ENCODE assay signal across 8 cellular contexts in the genomic region with DNA sequence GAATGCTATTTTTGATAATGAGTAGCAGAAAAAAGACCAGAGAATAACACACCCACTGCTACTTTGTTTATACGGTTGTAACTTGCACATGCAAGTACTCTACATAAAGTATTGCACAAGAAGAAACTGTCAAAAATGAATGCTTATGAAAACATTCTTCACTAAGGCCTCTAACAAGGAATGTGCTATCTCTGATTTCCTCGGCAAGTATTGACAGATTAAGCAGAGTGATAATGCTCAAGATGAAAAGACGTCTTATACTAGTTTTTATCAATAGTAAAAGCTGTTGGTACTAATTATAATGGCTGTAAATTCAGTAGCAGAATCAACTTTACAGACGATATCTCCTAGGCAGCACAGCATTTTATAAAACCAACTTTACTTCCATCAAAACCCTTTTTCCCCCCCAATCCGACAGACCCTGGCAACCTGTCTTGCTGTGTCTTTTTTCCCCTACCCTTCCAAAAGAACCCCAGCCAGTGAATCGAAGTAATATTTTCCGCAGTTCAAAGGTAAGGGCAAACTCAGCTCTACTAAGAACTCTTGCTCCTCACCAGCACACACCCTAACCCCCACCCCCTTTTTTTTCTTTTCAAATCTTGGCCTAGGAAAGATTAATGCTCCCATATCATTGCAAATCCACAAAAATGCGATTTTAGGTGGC.
DNase-seq lines count a peak whose midpoint lies in the region; ATAC-seq, FAIRE-seq and TF ChIP-seq lines count a peak whose summit lies in the region.

No MANE protein-coding gene starts in this region.

- no peak for FAIRE-seq in H54 (lab: Jason Lieb, UNC)

- no peak for TF ChIP-seq CTCF in AG04449 (IDR thresholded peaks at IDR 0.05; ENCODE audit: insufficient read depth, low read length, missing control alignments)
- TF ChIP-seq CTCF in WERI-Rb-1 (IDR thresholded peaks at IDR 0.05; ENCODE audit: low read depth, low read length) = no peak

- TF ChIP-seq POLR2A in H54 (IDR thresholded peaks at IDR 0.05; ENCODE audit: low read depth, low read length) = no peak

- peak overlapping the region; percentile 93 for H3K27ac ChIP-seq in WERI-Rb-1

- H3K27me3 ChIP-seq in WERI-Rb-1 (ENCODE audit: insufficient read depth, low read depth, severe bottlenecking) = no peaks in the 10 kb centered on the region

- no peaks in the 10 kb centered on the region for H3K9me3 ChIP-seq in WERI-Rb-1 (ENCODE audit: severe bottlenecking)

- ATAC-seq in GM21737 (IDR thresholded peaks at IDR 0.05; ENCODE audit: unreplicated experiment) = no peak
- ATAC-seq in GM18909 (IDR thresholded peaks at IDR 0.05; ENCODE audit: poor library complexity, unreplicated experiment) = no peak

- peaks cover 5% of the 10 kb centered on the region for H3K36me3 ChIP-seq in WERI-Rb-1

- DNase-seq in AG04449 (ENCODE audit: low read depth, low spot score) (peak; percentile 26), H54 (ENCODE audit: insufficient read length, low spot score) (peak; percentile 13), WERI-Rb-1 (no peak), fibroblast of the conjunctiva (ENCODE audit: low read depth) (peak; percentile 30), retina (peak; percentile 15)
- DNase-seq in activated effector memory CD4-positive, alpha-beta T cell treated with Interleukin-2 at 50 U/mL for 16 hours = no peak

- CTCF ChIA-PET in AG04449 (lab: Yijun Ruan, JAX) = interaction anchor here (0.7 to 1.2 kb wide), 4 partner anchors 9 to 203 kb away, joined by 3 to 6 read pairs (median 4); no protein-coding TSS in a partner anchor

- POLR2A ChIA-PET in AG04449 (lab: Yijun Ruan, JAX) = interaction anchor here (0.6 to 1.1 kb wide), 3 partner anchors 47 to 206 kb away, joined by 3 read pairs; no protein-coding TSS in a partner anchor

- H3K4me3 ChIP-seq in AG04449 (ENCODE audit: low read depth, low read length) (peak overlapping the region; percentile 83), WERI-Rb-1 (ENCODE audit: low read depth, low read length) (peak overlapping the region; percentile 99)

Comparison
In these comparisons a context has a peak if more than half of its experiments do, and no peak if none do; other contexts are left out.
1. DNase-seq: peak in AG04449 (single experiment), H54 (single experiment), fibroblast of the conjunctiva (single experiment) and retina (single experiment); none in WERI-Rb-1 (single experiment) and activated effector memory CD4-positive, alpha-beta T cell treated with Interleukin-2 at 50 U/mL for 16 hours (single experiment).